In the genomic region with DNA sequence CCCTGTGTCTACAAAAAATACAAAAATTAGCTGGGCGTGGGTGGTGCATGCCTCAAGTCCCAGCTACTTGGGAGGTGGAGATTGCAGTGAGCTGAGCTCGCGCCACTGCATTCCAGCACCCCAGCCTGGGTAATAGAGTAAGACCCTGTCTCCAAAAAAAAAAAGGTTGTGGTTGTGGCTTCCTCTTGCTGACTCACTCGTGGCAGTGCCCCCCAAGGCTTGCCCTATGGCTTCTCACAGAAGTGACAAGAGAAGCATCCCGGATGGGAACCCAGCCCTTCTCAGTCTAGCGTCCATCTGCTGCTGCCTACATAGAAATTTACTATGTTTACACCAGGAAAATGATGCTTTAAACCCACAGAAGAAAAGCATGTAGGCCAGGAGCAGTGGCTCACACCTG, we compare ENCODE assay signal across 13 cellular contexts.
A peak's percentile ranks its signal among the peaks of the same experiment; 100 is the strongest.
DNase-seq lines count a peak whose midpoint lies in the region; FAIRE-seq and TF ChIP-seq lines count a peak whose summit lies in the region.
"Had no signal": no experiment of that assay in that cellular context is flagged by ENCODE, and none has a peak within 500 bp of the region (broad histone marks: within the 10 kb centered on the region; RNA-seq: fewer than 3 reads in every experiment).

No MANE protein-coding gene starts in this region.

- peaks cover 9% of the 10 kb centered on the region for H3K4me1 Mint-ChIP-seq in activated naive CD8-positive, alpha-beta T cell treated with anti-CD3 and anti-CD28 coated beads for 36 hours

- no peak overlapping the region for H3K9ac ChIP-seq in adipocyte (ENCODE audit: low read length)

- H3K27me3 ChIP-seq in adipocyte (replicated peaks; ENCODE audit: control insufficient read depth, insufficient read depth, low read length) (no peaks in the 10 kb centered on the region), esophagus squamous epithelium (no peaks in the 10 kb centered on the region), spleen (replicated peaks in 1 of 7) (no peaks in the 10 kb centered on the region)

- peaks cover 53% of the 10 kb centered on the region for H3K36me3 ChIP-seq in adipocyte (ENCODE audit: control insufficient read depth, insufficient read depth, low read length, severe bottlenecking)
- H3K36me3 ChIP-seq in esophagus squamous epithelium: peaks cover 0 to 96% (median 3%) of the 10 kb centered on the region in 3 donors
- H3K36me3 ChIP-seq in spleen: peaks cover 0 to 43% (median 4%) of the 10 kb centered on the region in 6 donors

- H3K4me1 ChIP-seq in adipocyte (ENCODE audit: control insufficient read depth, insufficient read depth, low read length): peaks cover 18% of the 10 kb centered on the region
- peaks cover 2 to 12% (median 4%) of the 10 kb centered on the region in 3 donors for H3K4me1 ChIP-seq in esophagus squamous epithelium
- peaks cover 0 to 13% (median 6%) of the 10 kb centered on the region in 6 donors for H3K4me1 ChIP-seq in spleen

- no peak overlapping the region for H3K27ac ChIP-seq in esophagus squamous epithelium
- no peak overlapping the region for H3K27ac ChIP-seq in spleen

- H3K4me3 ChIP-seq in AG10803 (ENCODE audit: low read length) (no peak overlapping the region), HFF-Myc (replicated peaks; ENCODE audit: low read depth, low read length) (no peak overlapping the region), adipocyte (ENCODE audit: low read length) (no peak overlapping the region), esophagus squamous epithelium (no peak overlapping the region), spleen (no peak overlapping the region)

- TF ChIP-seq POLR2A in esophagus squamous epithelium (IDR thresholded peaks at IDR 0.05) (no peak), spleen (IDR thresholded peaks at IDR 0.05) (no peak)

- no peaks in the 10 kb centered on the region for H3K36me3 Mint-ChIP-seq in activated naive CD8-positive, alpha-beta T cell treated with anti-CD3 and anti-CD28 coated beads for 36 hours

- no peak for FAIRE-seq in D721Med (lab: Jason Lieb, UNC)
- FAIRE-seq: GM12892 had no signal

- H3K27ac Mint-ChIP-seq in activated naive CD8-positive, alpha-beta T cell treated with anti-CD3 and anti-CD28 coated beads for 36 hours: no peak overlapping the region

- H3K27me3 Mint-ChIP-seq in activated naive CD8-positive, alpha-beta T cell treated with anti-CD3 and anti-CD28 coated beads for 36 hours: no peaks in the 10 kb centered on the region

- 70 to 85% methylated on average over 2 to 5 of the region's 6 CpGs for WGBS in esophagus squamous epithelium, 2 donors
- 29 to 41% (median 33%) methylated on average over 6 of the region's 6 CpGs for WGBS in spleen, 5 donors

- no peak overlapping the region for H3K4me3 Mint-ChIP-seq in activated naive CD8-positive, alpha-beta T cell treated with anti-CD3 and anti-CD28 coated beads for 36 hours

- H3K9me3 ChIP-seq in adipocyte (ENCODE audit: control insufficient read depth, low read length): no peaks in the 10 kb centered on the region
- no peaks in the 10 kb centered on the region for H3K9me3 ChIP-seq in esophagus squamous epithelium
- no peaks in the 10 kb centered on the region for H3K9me3 ChIP-seq in spleen

- TF ChIP-seq CTCF in AG10803 (conservative IDR thresholded peaks at IDR 0.05; ENCODE audit: low read length) (no peak), HFF-Myc (IDR thresholded peaks at IDR 0.05; ENCODE audit: low read depth, low read length, missing control alignments) (no peak), esophagus squamous epithelium (IDR thresholded peaks at IDR 0.05) (no peak), spleen (IDR thresholded peaks at IDR 0.05 in 8 of 11, conservative IDR thresholded peaks at IDR 0.05 in 3 of 11) (no peak), D721Med (IDR thresholded peaks at IDR 0.05; ENCODE audit: insufficient read depth, missing control alignments) (no peak)

- DNase-seq in AG10803 (ENCODE audit: low read depth) (peak; percentile 72), HFF-Myc (ENCODE audit: extremely low read depth, low read depth) (peak; percentile 31), adipocyte (ENCODE audit: low read depth) (peak; percentile 68), kidney tubule cell (ENCODE audit: low spot score) (peak; percentile 72), esophagus squamous epithelium (lab: John Stamatoyannopoulos, UW) (no peak), spleen (no peak), D721Med (ENCODE audit: insufficient read length, low spot score) (no peak)
- no peak for DNase-seq in activated naive CD8-positive, alpha-beta T cell treated with anti-CD3 and anti-CD28 coated beads for 36 hours
- DNase-seq: activated gamma-delta T cell; COR-L47; NCI-H2029 treated with DMSO at 0.1 percent for 48 hours; stimulated activated naive CD8-positive, alpha-beta T cell treated with anti-CD3 and anti-CD28 coated beads, Interleukin-15, Interleukin-2, amounts not matched to agents 100 U/mL and 50 U/mL, for 24 hours had no signal

- intact Hi-C loops in esophagus squamous epithelium (cut with DNase I) (no loop called here), spleen (cut with DNase I; ENCODE audit: low total_unique reads) (no loop called here)

- H3K9me3 Mint-ChIP-seq in activated naive CD8-positive, alpha-beta T cell treated with anti-CD3 and anti-CD28 coated beads for 36 hours: no peaks in the 10 kb centered on the region

Comparison
In these comparisons a context has a peak if more than half of its experiments do, and no peak if none do; other contexts are left out.
1. DNase-seq: peak in AG10803 (single experiment), HFF-Myc (single experiment), adipocyte (single experiment) and kidney tubule cell (single experiment); none in esophagus squamous epithelium (single experiment), spleen (single experiment), D721Med (single experiment) and activated naive CD8-positive, alpha-beta T cell treated with anti-CD3 and anti-CD28 coated beads for 36 hours (single experiment).